ENCODE assay signal across 31 cellular contexts in the genomic region with DNA sequence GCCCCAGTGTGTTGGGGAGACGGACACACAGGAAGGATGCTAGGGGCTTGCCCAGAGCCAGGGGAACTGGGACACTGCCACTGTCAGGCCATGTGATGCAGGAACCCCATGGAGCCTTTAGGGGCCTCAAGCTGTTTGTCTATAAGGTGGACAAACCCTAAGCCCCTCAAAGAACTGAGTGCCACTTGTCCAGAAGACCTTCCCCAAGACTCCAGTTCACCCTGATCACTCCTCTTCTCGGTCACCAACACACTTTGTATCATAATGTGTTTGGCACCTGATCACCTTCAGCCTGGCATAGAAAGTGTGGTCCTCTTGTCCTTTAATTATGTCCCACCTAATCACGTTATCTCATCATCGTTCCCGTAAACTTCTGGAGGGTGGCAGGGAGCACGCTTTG. TPM values are rescaled to one million over a fixed set of nuclear protein-coding genes. Genes with fewer than 3 reads are reported as not detected.
"Had no signal": no experiment of that assay in that cellular context is flagged by ENCODE, and none has a peak within 500 bp of the region (broad histone marks: within the 10 kb centered on the region; RNA-seq: fewer than 3 reads in every experiment).

No MANE protein-coding gene starts in this region.

- H3K27me3 Mint-ChIP-seq: naive thymus-derived CD8-positive, alpha-beta T cell had no signal

- H3K27me3 ChIP-seq: right lobe of liver, thyroid gland, vagina had no signal

- DNase-seq: dorsolateral prefrontal cortex; effector CD4-positive, alpha-beta T cell; foreskin fibroblast; gastrocnemius medialis; head of caudate nucleus; left ventricle myocardium superior; lower lobe of right lung; nephron progenitor cell; right lobe of liver; stimulated activated CD4-positive, alpha-beta T cell treated with anti-CD3 and anti-CD28 coated beads, Interleukin-2, amount 100 ng/mL, for 24 hours; stimulated activated CD4-positive, alpha-beta T cell treated with anti-CD3 and anti-CD28 coated beads, Interleukin-4, amount 100 ng/mL, for 24 hours; stomach; thyroid gland; trophoblast cell had no signal

- H2AFZ ChIP-seq: parathyroid adenoma had no signal

- H3K4me2 ChIP-seq: smooth muscle cell had no signal

- H3K4me3 ChIP-seq: dorsolateral prefrontal cortex, gastrocnemius medialis, lower lobe of right lung, right lobe of liver, smooth muscle cell, stomach, thyroid gland, vagina had no signal

- H3K9me3 ChIP-seq: gastrocnemius medialis, lower lobe of right lung, neutrophil, right lobe of liver, stomach, thyroid gland, vagina had no signal

- H3K9me3 Mint-ChIP-seq: naive thymus-derived CD8-positive, alpha-beta T cell; nephron progenitor cell; stimulated activated memory B cell treated with anti-CD40 and anti-IgM and Interleukin-4, amounts not matched to agents 10 μg/mL and 1 μg/mL and 100 μg/mL, for 72 hours had no signal

- H3K27ac Mint-ChIP-seq: nephron progenitor cell; stimulated activated memory B cell treated with anti-CD40 and anti-IgM and Interleukin-4, amounts not matched to agents 10 μg/mL and 1 μg/mL and 100 μg/mL, for 72 hours had no signal

- ATAC-seq: esophagus mucosa; gastrocnemius medialis; left ventricle myocardium superior; lower lobe of right lung; naive thymus-derived CD8-positive, alpha-beta T cell; right lobe of liver; stimulated activated memory B cell treated with anti-CD40 and anti-IgM and Interleukin-4, amounts not matched to agents 10 μg/mL and 1 μg/mL and 100 μg/mL, for 72 hours had no signal

- H3K4me3 Mint-ChIP-seq: nephron progenitor cell; stimulated activated memory B cell treated with anti-CD40 and anti-IgM and Interleukin-4, amounts not matched to agents 10 μg/mL and 1 μg/mL and 100 μg/mL, for 72 hours had no signal

- H3K4me1 ChIP-seq: gastrocnemius medialis, lower lobe of right lung, parathyroid adenoma, right lobe of liver, stomach, thyroid gland, vagina had no signal

- H3K79me2 ChIP-seq: parathyroid adenoma had no signal

- H3K27ac ChIP-seq: dorsolateral prefrontal cortex, epithelial cell of prostate, gastrocnemius medialis, lower lobe of right lung, neutrophil, parathyroid adenoma, right lobe of liver, stomach, thyroid gland, vagina had no signal

RNA-seq across cellular contexts. Expression of a gene that starts 0.7 kb away (rescaled TPM):
- total RNA-seq: esophagus mucosa, gastrocnemius medialis, glomerular endothelial cell, left ventricle myocardium superior, lower lobe of right lung, mesenteric fat pad, myocyte, omental fat pad, progenitor cell of endocrine pancreas, right lobe of liver, smooth muscle cell, stomach, subcutaneous adipose tissue, temporal lobe, thyroid gland, ureter, vagina had no signal
- polyA plus RNA-seq: keratinocyte; naive thymus-derived CD8-positive, alpha-beta T cell; smooth muscle cell; stomach had no signal

RNA-seq across cellular contexts. Expression of a gene that starts 22.5 kb away (rescaled TPM):
- total RNA-seq: esophagus mucosa; glomerular endothelial cell; lower lobe of right lung; mesenteric fat pad; naive thymus-derived CD8-positive, alpha-beta T cell; omental fat pad; progenitor cell of endocrine pancreas; right lobe of liver; smooth muscle cell; stomach; subcutaneous adipose tissue; temporal lobe; thyroid gland; ureter; vagina had no signal
- polyA plus RNA-seq: keratinocyte; naive thymus-derived CD8-positive, alpha-beta T cell; smooth muscle cell had no signal
